Comparison of ENCODE assay signal across 8 cellular contexts in the genomic region with DNA sequence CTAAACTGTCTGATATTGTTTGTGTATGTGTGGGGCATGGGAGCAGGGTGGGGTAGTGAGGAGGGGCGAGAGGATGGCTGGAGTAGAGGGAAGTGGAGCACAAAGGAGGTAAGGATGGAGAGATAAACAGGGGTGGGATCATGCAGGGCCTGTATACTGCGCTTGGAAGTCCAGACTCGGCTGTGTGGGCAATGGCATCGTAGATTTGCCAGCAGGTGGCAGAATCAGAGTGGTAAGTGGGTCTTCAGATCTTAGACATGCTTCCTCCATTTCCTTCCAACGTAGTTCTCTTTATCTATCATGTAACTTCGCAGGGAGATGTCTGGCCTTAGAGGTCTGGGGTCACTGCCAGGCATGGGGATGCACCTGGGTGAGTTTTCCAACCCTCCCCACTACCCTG.
DNase-seq lines count a peak whose midpoint lies in the region; ATAC-seq and TF ChIP-seq lines count a peak whose summit lies in the region.

No MANE protein-coding gene starts in this region.

- no peaks in the 10 kb centered on the region for H3K27me3 Mint-ChIP-seq in natural killer cell (ENCODE audit: low read depth in 2 of 2)
- H3K27me3 Mint-ChIP-seq in activated T-cell treated with anti-CD3 and anti-CD28 coated beads, Interleukin-2, amount 50 U/mL, for 4 hours (ENCODE audit: low read depth) = no peaks in the 10 kb centered on the region

- TF ChIP-seq CTCF in cardiac muscle cell (IDR thresholded peaks at IDR 0.05; ENCODE audit: low read depth, low read length) = peak; percentile 32
- TF ChIP-seq CTCF in natural killer cell (IDR thresholded peaks at IDR 0.05) = no peak

- H3K4me3 Mint-ChIP-seq in natural killer cell = no peak overlapping the region
- H3K4me3 Mint-ChIP-seq in activated T-cell treated with anti-CD3 and anti-CD28 coated beads, Interleukin-2, amount 50 U/mL, for 4 hours = no peak overlapping the region

- no peaks in the 10 kb centered on the region for H3K9me3 Mint-ChIP-seq in natural killer cell
- H3K9me3 Mint-ChIP-seq in activated T-cell treated with anti-CD3 and anti-CD28 coated beads, Interleukin-2, amount 50 U/mL, for 4 hours = no peaks in the 10 kb centered on the region

- no peak overlapping the region for H3K27ac Mint-ChIP-seq in natural killer cell

- H3K27ac ChIP-seq in cardiac muscle cell = no peak overlapping the region
- H3K27ac ChIP-seq in caudate nucleus (ENCODE audit: low read depth, low read length) = no peak overlapping the region

- peak in 2 of 3 donors; percentile 33 to 46 for ATAC-seq in natural killer cell
- ATAC-seq in activated T-cell treated with anti-CD3 and anti-CD28 coated beads, Interleukin-2, amount 50 U/mL, for 4 hours = no peak
- ATAC-seq in GM18502 (IDR thresholded peaks at IDR 0.05; ENCODE audit: poor library complexity, unreplicated experiment) = no peak

- intact Hi-C loops in cardiac septum (cut with DNase I) (loop anchor here (2.0 to 5.0 kb wide), 2 partner anchors 48 to 56 kb away; no protein-coding TSS in a partner anchor), natural killer cell (cut with micrococcal nuclease) (loop anchor here (1.0 kb wide), 1 partner anchor 577 kb away; no protein-coding TSS in a partner anchor)

- H3K27me3 ChIP-seq in cardiac muscle cell = no peaks in the 10 kb centered on the region

- H3K36me3 Mint-ChIP-seq in natural killer cell = no peaks in the 10 kb centered on the region
- no peaks in the 10 kb centered on the region for H3K36me3 Mint-ChIP-seq in activated T-cell treated with anti-CD3 and anti-CD28 coated beads, Interleukin-2, amount 50 U/mL, for 4 hours (ENCODE audit: insufficient read depth)

- no peaks in the 10 kb centered on the region for H3K4me1 Mint-ChIP-seq in natural killer cell
- no peaks in the 10 kb centered on the region for H3K4me1 Mint-ChIP-seq in activated T-cell treated with anti-CD3 and anti-CD28 coated beads, Interleukin-2, amount 50 U/mL, for 4 hours (ENCODE audit: low read depth)

- H3K4me3 ChIP-seq in cardiac muscle cell = no peak overlapping the region

- no peaks in the 10 kb centered on the region for H3K4me1 ChIP-seq in cardiac muscle cell (ENCODE audit: low read depth)

- no peaks in the 10 kb centered on the region for H3K36me3 ChIP-seq in cardiac muscle cell

- no peaks in the 10 kb centered on the region for H3K9me3 ChIP-seq in cardiac muscle cell (ENCODE audit: low read depth)

- DNase-seq in cardiac muscle cell (ENCODE audit: low read depth in 1 of 2, low spot score in 1 of 2) = peak; percentile 27 to 42
- no peak for DNase-seq in cardiac septum (ENCODE audit: low spot score)
- peak; percentile 84 to 92 for DNase-seq in NCI-H526 (lab: John Stamatoyannopoulos, UW)
- DNase-seq in caudate nucleus (lab: John Stamatoyannopoulos, UW) = peak in 35 of 61 donors; percentile 1 to 49 (median 13)
- DNase-seq in natural killer cell = no peak
- no peak for DNase-seq in activated T-cell treated with anti-CD3 and anti-CD28 coated beads, Interleukin-2, amount 50 U/mL, for 4 hours
- no peak for DNase-seq in HK-2 (ENCODE audit: unreplicated experiment)

Comparison
In these comparisons a context has a peak if more than half of its experiments do, and no peak if none do; other contexts are left out.
1. DNase-seq: peak in cardiac muscle cell (2 of 2), NCI-H526 (2 of 2) and caudate nucleus (35 of 61); none in cardiac septum (single experiment), natural killer cell (single experiment), activated T-cell treated with anti-CD3 and anti-CD28 coated beads, Interleukin-2, amount 50 U/mL, for 4 hours (single experiment) and HK-2 (single experiment).
2. ATAC-seq: peak in natural killer cell (2 of 3); none in activated T-cell treated with anti-CD3 and anti-CD28 coated beads, Interleukin-2, amount 50 U/mL, for 4 hours (0 of 2) and GM18502 (single experiment).